6 cellular contexts compared by ENCODE assay signal in genomic region chr7:129127601-129128000, GRCh38.
"Had no signal": no experiment of that assay in that cellular context is flagged by ENCODE, and none has a peak within 500 bp of the region (broad histone marks: within the 10 kb centered on the region; RNA-seq: fewer than 3 reads in every experiment).

No MANE protein-coding gene starts in this region.

- ATAC-seq: GM12878 had no signal

- DNase-seq: GDM1, GF-D8 had no signal

- FAIRE-seq: G401.6, GM12878, GM18507, GM19239 had no signal

- H3K4me3 ChIP-seq: GM12878 had no signal
